In the genomic region with DNA sequence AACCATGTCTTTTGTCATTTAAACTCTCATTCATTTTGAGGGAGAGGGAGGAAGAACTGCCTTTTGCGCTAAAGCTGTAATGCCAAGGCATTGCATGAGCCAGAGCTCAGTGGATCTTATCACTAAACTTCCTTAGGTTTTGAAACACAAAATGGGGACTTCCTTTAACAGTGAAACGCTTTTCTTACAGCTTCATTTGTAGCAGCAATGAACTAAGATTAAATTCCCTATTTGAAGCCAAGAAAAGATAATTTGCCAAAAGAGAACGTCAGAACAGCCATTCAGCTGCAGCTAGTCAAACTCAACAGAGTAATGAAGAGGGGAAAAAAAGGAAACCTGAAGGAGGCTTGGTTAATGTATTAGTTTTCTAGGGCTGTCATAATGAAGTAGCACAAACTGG, we compare ENCODE assay signal across 18 cellular contexts.
DNase-seq lines count a peak whose midpoint lies in the region; ATAC-seq, FAIRE-seq and TF ChIP-seq lines count a peak whose summit lies in the region.
"Had no signal": no experiment of that assay in that cellular context is flagged by ENCODE, and none has a peak within 500 bp of the region (broad histone marks: within the 10 kb centered on the region; RNA-seq: fewer than 3 reads in every experiment).

No MANE protein-coding gene starts in this region.

- TF ChIP-seq CTCF in heart left ventricle (IDR thresholded peaks at IDR 0.05) (no peak), vagina (IDR thresholded peaks at IDR 0.05) (no peak)

- H3K27ac ChIP-seq in heart left ventricle (peak overlapping the region in 3 of 12 donors; percentile 6 to 33 (median 10)), mesodermal cell (ENCODE audit: low read depth, low read length, severe bottlenecking) (peak overlapping the region; percentile 3), vagina (peak overlapping the region; percentile 20)

- peaks cover 0 to under 1% (median 0%) of the 10 kb centered on the region in 12 donors for H3K9me3 ChIP-seq in heart left ventricle
- H3K9me3 ChIP-seq in mesodermal cell (ENCODE audit: control insufficient read depth, low read length), result peaks cover 11% of the 10 kb centered on the region
- no peaks in the 10 kb centered on the region for H3K9me3 ChIP-seq in vagina

- DNase-seq in Right ventricle myocardium inferior (ENCODE audit: missing footprints) (no peak), cardiac septum (ENCODE audit: low spot score) (no peak), heart left ventricle (no peak), vagina (ENCODE audit: extremely low spot score in 2 of 2) (no peak), COR-L47 (lab: John Stamatoyannopoulos, UW) (no peak), GM19239 (ENCODE audit: insufficient read length, low spot score) (no peak)
- no peak for DNase-seq in activated CD4-positive, alpha-beta T cell treated with anti-CD3 and anti-CD28 coated beads for 4 hours
- DNase-seq: 8988T; CD8-positive, alpha-beta memory T cell; DMS 273 treated with DMSO at 0.1 percent for 48 hours; GF-D8; NCI-H1092; NCI-H146; NCI-H2081; NCI-H82; SHP77 had no signal

- H3K4me1 ChIP-seq in heart left ventricle (peaks cover 0 to 19% (median 0%) of the 10 kb centered on the region in 12 donors), mesodermal cell (ENCODE audit: control insufficient read depth, insufficient read depth, low read length, poor library complexity, severe bottlenecking) (peaks cover 24% of the 10 kb centered on the region), vagina (peaks cover 18% of the 10 kb centered on the region)

- peak; percentile 72 for ATAC-seq in Right ventricle myocardium inferior
- peak in 3 of 4 donors; percentile 12 to 45 (median 41) for ATAC-seq in heart left ventricle

- intact Hi-C loops in Right ventricle myocardium inferior (cut with DNase I) (no loop called here), cardiac septum (cut with DNase I) (no loop called here), heart left ventricle (cut with DNase I) (no loop called here), vagina (cut with DNase I) (no loop called here)

- H3K4me3 ChIP-seq in heart left ventricle, result no peak overlapping the region
- no peak overlapping the region for H3K4me3 ChIP-seq in mesodermal cell (ENCODE audit: extremely low read depth, insufficient read depth, low read length, poor library complexity, severe bottlenecking)
- H3K4me3 ChIP-seq in vagina, result no peak overlapping the region

- H3K36me3 ChIP-seq in heart left ventricle (no peaks in the 10 kb centered on the region), mesodermal cell (ENCODE audit: control insufficient read depth, insufficient read depth, low read length) (no peaks in the 10 kb centered on the region), vagina (no peaks in the 10 kb centered on the region)

- 40 to 55% (median 41%) methylated on average over 3 of the region's 3 CpGs for WGBS in heart left ventricle, 4 donors
- 71 to 83% methylated on average over 3 of the region's 3 CpGs for WGBS in mesodermal cell (ENCODE audit: insufficient coverage in 2 of 2), 2 experiments

- FAIRE-seq in GM19239 (lab: Jason Lieb, UNC), result no peak
- FAIRE-seq: GM12892 had no signal

- TF ChIP-seq POLR2A in heart left ventricle (IDR thresholded peaks at IDR 0.05) (no peak), vagina (IDR thresholded peaks at IDR 0.05) (no peak)

- H3K27me3 ChIP-seq in heart left ventricle, result no peaks in the 10 kb centered on the region
- H3K27me3 ChIP-seq in vagina, result no peaks in the 10 kb centered on the region
